Comparison of ENCODE assay signal across 21 cellular contexts in genomic region chr2:37601569-37601968, GRCh38.
DNase-seq lines count a peak whose midpoint lies in the region; ATAC-seq and TF ChIP-seq lines count a peak whose summit lies in the region.
"Had no signal": no experiment of that assay in that cellular context is flagged by ENCODE, and none has a peak within 500 bp of the region (broad histone marks: within the 10 kb centered on the region; RNA-seq: fewer than 3 reads in every experiment).

No MANE protein-coding gene starts in this region.

- intact Hi-C loops in activated CD4-positive, alpha-beta memory T cell treated with anti-CD3 and anti-CD28 coated beads for 36 hours (cut with micrococcal nuclease), result no loop called here

- CTCF ChIA-PET in activated CD4-positive, alpha-beta memory T cell treated with anti-CD3 and anti-CD28 coated beads for 36 hours (lab: Charles Lee), result interaction anchor here (1.2 to 4.4 kb wide), 3 partner anchors 18 to 65 kb away, joined by 3 to 15 read pairs (median 3); no protein-coding TSS in a partner anchor

- H3K27me3 Mint-ChIP-seq in activated T-cell treated with anti-CD3 and anti-CD28 coated beads, Interleukin-2, amount 50 U/mL, for 24 hours, result no peaks in the 10 kb centered on the region
- H3K27me3 Mint-ChIP-seq in activated CD4-positive, alpha-beta memory T cell treated with anti-CD3 and anti-CD28 coated beads for 36 hours, result no peaks in the 10 kb centered on the region
- H3K27me3 Mint-ChIP-seq in type B pancreatic cell, result peaks cover 4% of the 10 kb centered on the region

- no peak overlapping the region for H3K27ac ChIP-seq in substantia nigra (ENCODE audit: low read depth, low read length, poor library complexity, severe bottlenecking)
- H3K27ac ChIP-seq: C4-2B, gastrocnemius medialis, prostate gland, SJCRH30 had no signal

- peak overlapping the region; percentile 65 for H3K27ac Mint-ChIP-seq in activated T-cell treated with anti-CD3 and anti-CD28 coated beads, Interleukin-2, amount 50 U/mL, for 24 hours
- peak overlapping the region; percentile 53 for H3K27ac Mint-ChIP-seq in activated CD4-positive, alpha-beta memory T cell treated with anti-CD3 and anti-CD28 coated beads for 36 hours
- peak overlapping the region; percentile 90 for H3K27ac Mint-ChIP-seq in stimulated activated effector memory CD8-positive, alpha-beta T cell treated with anti-CD3 and anti-CD28 coated beads, Interleukin-12 subunit alpha, Interleukin-12 subunit beta, amount 100 ng/mL, for 72 hours
- no peak overlapping the region for H3K27ac Mint-ChIP-seq in type B pancreatic cell
- H3K27ac Mint-ChIP-seq: activated naive CD4-positive, alpha-beta T cell treated with anti-CD3 and anti-CD28 coated beads, Interleukin-2, amount 10 ng/mL, durations not matched to agents 7 days and 5 days had no signal

- POLR2A ChIA-PET in activated CD4-positive, alpha-beta memory T cell treated with anti-CD3 and anti-CD28 coated beads for 36 hours (lab: Charles Lee), result no interaction called here

- peaks cover 16% of the 10 kb centered on the region for H3K9me3 Mint-ChIP-seq in activated T-cell treated with anti-CD3 and anti-CD28 coated beads, Interleukin-2, amount 50 U/mL, for 24 hours
- peaks cover 30% of the 10 kb centered on the region for H3K9me3 Mint-ChIP-seq in activated CD4-positive, alpha-beta memory T cell treated with anti-CD3 and anti-CD28 coated beads for 36 hours
- H3K9me3 Mint-ChIP-seq in stimulated activated effector memory CD8-positive, alpha-beta T cell treated with anti-CD3 and anti-CD28 coated beads, Interleukin-12 subunit alpha, Interleukin-12 subunit beta, amount 100 ng/mL, for 72 hours, result peaks cover 18% of the 10 kb centered on the region
- H3K9me3 Mint-ChIP-seq in type B pancreatic cell, result peaks cover 5% of the 10 kb centered on the region

- DNase-seq in activated T-cell treated with anti-CD3 and anti-CD28 coated beads, Interleukin-2, amount 50 U/mL, for 24 hours, result no peak
- DNase-seq in activated T-cell treated with anti-CD3 and anti-CD28 coated beads for 4 hours (no peak), fibroblast of peridontal ligament (ENCODE audit: extremely low read depth) (peak; percentile 60), substantia nigra (lab: John Stamatoyannopoulos, UW) (no peak), type B pancreatic cell (ENCODE audit: extremely low spot score, unreplicated experiment) (no peak)
- no peak for DNase-seq in activated CD4-positive, alpha-beta memory T cell treated with anti-CD3 and anti-CD28 coated beads for 36 hours
- DNase-seq in stimulated activated effector memory CD8-positive, alpha-beta T cell treated with anti-CD3 and anti-CD28 coated beads, Interleukin-12 subunit alpha, Interleukin-12 subunit beta, amount 100 ng/mL, for 72 hours (ENCODE audit: low spot score in 2 of 2), result no peak
- DNase-seq in activated CD4-positive, CD25-positive, alpha-beta regulatory T cell (lab: John Stamatoyannopoulos, UW), result no peak
- DNase-seq: activated CD8-positive, alpha-beta memory T cell treated with anti-CD3 and anti-CD28 coated beads, Interleukin-2, amount 50 U/mL, for 48 hours; activated naive CD4-positive, alpha-beta T cell treated with anti-CD3 and anti-CD28 coated beads, Interleukin-2, amount 10 ng/mL, durations not matched to agents 7 days and 5 days; DMS53; gastrocnemius medialis; naive B cell; NCI-H1436 treated with DMSO at 0.1 percent for 48 hours; NCI-H774; SJCRH30; stimulated activated CD4-positive, alpha-beta T cell treated with anti-CD3 and anti-CD28 coated beads, Interleukin-4, amount 100 ng/mL, for 1 hour; T1000 had no signal

- no peak for ATAC-seq in stimulated activated effector memory CD8-positive, alpha-beta T cell treated with anti-CD3 and anti-CD28 coated beads, Interleukin-12 subunit alpha, Interleukin-12 subunit beta, amount 100 ng/mL, for 72 hours
- ATAC-seq: HepG2 had no signal

- peak overlapping the region; percentile 66 for H3K4me3 Mint-ChIP-seq in activated T-cell treated with anti-CD3 and anti-CD28 coated beads, Interleukin-2, amount 50 U/mL, for 24 hours
- peak overlapping the region; percentile 15 for H3K4me3 Mint-ChIP-seq in activated CD4-positive, alpha-beta memory T cell treated with anti-CD3 and anti-CD28 coated beads for 36 hours
- peak overlapping the region; percentile 82 for H3K4me3 Mint-ChIP-seq in stimulated activated effector memory CD8-positive, alpha-beta T cell treated with anti-CD3 and anti-CD28 coated beads, Interleukin-12 subunit alpha, Interleukin-12 subunit beta, amount 100 ng/mL, for 72 hours
- no peak overlapping the region for H3K4me3 Mint-ChIP-seq in type B pancreatic cell
- H3K4me3 Mint-ChIP-seq: activated naive CD4-positive, alpha-beta T cell treated with anti-CD3 and anti-CD28 coated beads, Interleukin-2, amount 10 ng/mL, durations not matched to agents 7 days and 5 days had no signal

- no peak for TF ChIP-seq CTCF in type B pancreatic cell (conservative IDR thresholded peaks at IDR 0.05)

- H3K36me3 Mint-ChIP-seq in activated T-cell treated with anti-CD3 and anti-CD28 coated beads, Interleukin-2, amount 50 U/mL, for 24 hours (ENCODE audit: low read depth), result peaks cover 29% of the 10 kb centered on the region
- H3K36me3 Mint-ChIP-seq in activated CD4-positive, alpha-beta memory T cell treated with anti-CD3 and anti-CD28 coated beads for 36 hours, result peaks cover 12% of the 10 kb centered on the region
- no peaks in the 10 kb centered on the region for H3K36me3 Mint-ChIP-seq in stimulated activated effector memory CD8-positive, alpha-beta T cell treated with anti-CD3 and anti-CD28 coated beads, Interleukin-12 subunit alpha, Interleukin-12 subunit beta, amount 100 ng/mL, for 72 hours
- H3K36me3 Mint-ChIP-seq in type B pancreatic cell, result no peaks in the 10 kb centered on the region

- H3K4me1 Mint-ChIP-seq in activated T-cell treated with anti-CD3 and anti-CD28 coated beads, Interleukin-2, amount 50 U/mL, for 24 hours (ENCODE audit: low read depth), result peaks cover 54% of the 10 kb centered on the region
- peaks cover 46% of the 10 kb centered on the region for H3K4me1 Mint-ChIP-seq in activated CD4-positive, alpha-beta memory T cell treated with anti-CD3 and anti-CD28 coated beads for 36 hours (ENCODE audit: low read depth)
- peaks cover 53% of the 10 kb centered on the region for H3K4me1 Mint-ChIP-seq in stimulated activated effector memory CD8-positive, alpha-beta T cell treated with anti-CD3 and anti-CD28 coated beads, Interleukin-12 subunit alpha, Interleukin-12 subunit beta, amount 100 ng/mL, for 72 hours
- no peaks in the 10 kb centered on the region for H3K4me1 Mint-ChIP-seq in type B pancreatic cell (ENCODE audit: unreplicated experiment)
